In genomic region chr4:174631901-174632758, GRCh38 we compare ENCODE assay signal across 8 cellular contexts.
A peak's percentile ranks its signal among the peaks of the same experiment; 100 is the strongest.
DNase-seq lines count a peak whose midpoint lies in the region; ATAC-seq and TF ChIP-seq lines count a peak whose summit lies in the region.

No MANE protein-coding gene starts in this region.

- DNase-seq in DMS53 (lab: John Stamatoyannopoulos, UW), result peak; percentile 73
- DNase-seq in HS-5 (ENCODE audit: low read depth), result peak; percentile 22
- peak; percentile 78 for DNase-seq in SK-MEL-5 (ENCODE audit: low read depth, low spot score)
- DNase-seq in fibroblast of pulmonary artery (ENCODE audit: low read depth), result peak; percentile 72
- DNase-seq in renal cortical epithelial cell (ENCODE audit: low read depth), result peak; percentile 61
- no peak for DNase-seq in stimulated activated CD4-positive, alpha-beta T cell treated with anti-CD3 and anti-CD28 coated beads, Interleukin-4, amount 100 ng/mL, for 24 hours
- DNase-seq in mesenteric fat pad (ENCODE audit: low spot score), result no peak

- no peak overlapping the region for H3K4me3 ChIP-seq in fibroblast of pulmonary artery (replicated peaks; ENCODE audit: low read depth, low read length)

- in situ Hi-C loops in SK-MEL-5 (cut with HindIII; ENCODE audit: low pct_unique_long_range_greater_than_20kb, low sequenced_read_pairs), result no loop called here

- peak; percentile 94 for TF ChIP-seq CTCF in fibroblast of pulmonary artery (IDR thresholded peaks at IDR 0.05; ENCODE audit: low read length, missing control alignments)

- ATAC-seq in GM19438 (IDR thresholded peaks at IDR 0.05; ENCODE audit: low read depth, unreplicated experiment), result peak; percentile 67

Comparison
In these comparisons a context has a peak if more than half of its experiments do, and no peak if none do; other contexts are left out.
1. DNase-seq: peak in DMS53 (single experiment), HS-5 (single experiment), SK-MEL-5 (single experiment), fibroblast of pulmonary artery (single experiment) and renal cortical epithelial cell (single experiment); none in stimulated activated CD4-positive, alpha-beta T cell treated with anti-CD3 and anti-CD28 coated beads, Interleukin-4, amount 100 ng/mL, for 24 hours (single experiment) and mesenteric fat pad (single experiment).